ENCODE assay signal across 1 cellular context in genomic region chr7:99499713-99500636, GRCh38.
TF ChIP-seq lines count a peak whose summit lies in the region.

Gene ZNF394 (minus strand): TSS chr7:99500281. CDS start chr7:99500093, 188 bp downstream.

TF ChIP-seq in SK-N-SH, 30 proteins besides CTCF, POLR2A, EP300 and RAD21 (continued from another document):
- TF ChIP-seq ZBTB33 (IDR thresholded peaks at IDR 0.05; ENCODE audit: borderline replicate concordance, low read depth) (peak; percentile 83; the same call in 1 of the 2 replicates), GABPA (IDR thresholded peaks at IDR 0.05; ENCODE audit: low read depth) (peak; percentile 99)
